8 cellular contexts compared by ENCODE assay signal in genomic region chr11:35525501-35526175, GRCh38. TPM values are rescaled to one million over a fixed set of nuclear protein-coding genes. Genes with fewer than 3 reads are reported as not detected.
DNase-seq lines count a peak whose midpoint lies in the region; ATAC-seq and TF ChIP-seq lines count a peak whose summit lies in the region.

TSS of gene PAMR1 (minus strand) at chr11:35525616. CDS start at chr11:35525585, 31 bp downstream.

- no peaks in the 10 kb centered on the region for H3K36me3 ChIP-seq in tibial nerve

- ATAC-seq in HG02759 (IDR thresholded peaks at IDR 0.05; ENCODE audit: unreplicated experiment) (peak; percentile 63), HG03280 (IDR thresholded peaks at IDR 0.05; ENCODE audit: unreplicated experiment) (no peak)

- peaks cover 0 to 45% (median 4%) of the 10 kb centered on the region in 4 donors for H3K4me1 ChIP-seq in tibial nerve

- TF ChIP-seq POLR2A in tibial nerve (IDR thresholded peaks at IDR 0.05): no peak

- H3K27ac ChIP-seq in tibial nerve: peak within 1 kb of the TSS in 1 of 4 donors; percentile 57

- H3K4me3 ChIP-seq in cardiac fibroblast (replicated peaks in 1 of 2; ENCODE audit: low read depth in 2 of 2, low read length in 2 of 2): peak within 1 kb of the TSS; percentile 76 to 80
- peak within 1 kb of the TSS in 3 of 4 donors; percentile 10 to 42 (median 30) for H3K4me3 ChIP-seq in tibial nerve

- WGBS in tibial nerve, 2 donors: 4 to 7% methylated on average over 25 to 34 of the region's 34 CpGs

- H3K27me3 ChIP-seq in tibial nerve: peaks cover 0 to 13% of the 10 kb centered on the region in 2 donors

- H3K9me3 ChIP-seq in tibial nerve: no peaks in the 10 kb centered on the region

- TF ChIP-seq EP300 in tibial nerve (IDR thresholded peaks at IDR 0.05): no peak

- DNase-seq in Ammon's horn (ENCODE audit: low spot score) (peak; percentile 22), cardiac fibroblast (ENCODE audit: low read depth in 2 of 2) (peak; percentile 77 to 88), left kidney (ENCODE audit: low read depth, low spot score) (peak; percentile 93), tibial nerve (ENCODE audit: low spot score in 2 of 2) (peak in 1 of 2 donors; percentile 39), NCI-H1048 (lab: John Stamatoyannopoulos, UW) (no peak), cortex of kidney (lab: John Stamatoyannopoulos, UW) (no peak)

- TF ChIP-seq CTCF in cardiac fibroblast (IDR thresholded peaks at IDR 0.05; ENCODE audit: low read depth, low read length) (no peak), tibial nerve (IDR thresholded peaks at IDR 0.05) (no peak)

RNA-seq across cellular contexts. Expression of gene PAMR1, which starts in this region (rescaled TPM):
- total RNA-seq in tibial nerve: 10 to 100 TPM in 1 of 4 donors, 1 to 10 TPM in 3; 6.9 to 10.8 (median 7.7) TPM

Comparison
In these comparisons a context has a peak if more than half of its experiments do, and no peak if none do; other contexts are left out.
1. DNase-seq: peak in Ammon's horn (single experiment), cardiac fibroblast (2 of 2) and left kidney (single experiment); none in NCI-H1048 (single experiment) and cortex of kidney (single experiment).